25 cellular contexts compared by ENCODE assay signal in genomic region chr6:50198245-50198644, GRCh38.
"Had no signal": no experiment of that assay in that cellular context is flagged by ENCODE, and none has a peak within 500 bp of the region (broad histone marks: within the 10 kb centered on the region; RNA-seq: fewer than 3 reads in every experiment).

No MANE protein-coding gene starts in this region.

- H3K4me1 Mint-ChIP-seq: activated CD4-positive, alpha-beta memory T cell treated with anti-CD3 and anti-CD28 coated beads, Interleukin-2, amount 10 ng/mL, durations not matched to agents 7 days and 5 days; activated naive CD4-positive, alpha-beta T cell treated with anti-CD3 and anti-CD28 coated beads, Interleukin-2, amount 10 ng/mL, durations not matched to agents 7 days and 5 days; activated naive CD8-positive, alpha-beta T cell treated with anti-CD3 and anti-CD28 coated beads for 36 hours had no signal

- H3K27me3 Mint-ChIP-seq: activated CD4-positive, alpha-beta memory T cell treated with anti-CD3 and anti-CD28 coated beads, Interleukin-2, amount 10 ng/mL, durations not matched to agents 7 days and 5 days; activated naive CD4-positive, alpha-beta T cell treated with anti-CD3 and anti-CD28 coated beads, Interleukin-2, amount 10 ng/mL, durations not matched to agents 7 days and 5 days; activated naive CD8-positive, alpha-beta T cell treated with anti-CD3 and anti-CD28 coated beads for 36 hours had no signal

- H3K27ac ChIP-seq: brain microvascular endothelial cell, cardiac muscle cell had no signal

- H3K27ac Mint-ChIP-seq: activated CD4-positive, alpha-beta memory T cell treated with anti-CD3 and anti-CD28 coated beads, Interleukin-2, amount 10 ng/mL, durations not matched to agents 7 days and 5 days; activated naive CD4-positive, alpha-beta T cell treated with anti-CD3 and anti-CD28 coated beads, Interleukin-2, amount 10 ng/mL, durations not matched to agents 7 days and 5 days; activated naive CD8-positive, alpha-beta T cell treated with anti-CD3 and anti-CD28 coated beads for 36 hours; activated T-cell treated with anti-CD3 and anti-CD28 coated beads, Interleukin-2, amount 50 U/mL, for 72 hours; activated T-helper 2 cell treated with anti-CD3 and anti-CD28 coated beads, Interferon-gamma antibody, Interleukin-2, Interleukin-4, amounts not matched to agents 10 μg/mL and 5 μg/mL and 100 μg/mL, durations not matched to agents 14 hours and 24 hours and 36 hours; T-helper 1 cell treated with Interleukin-12 subunit alpha and Interleukin-12 subunit beta and Interleukin-4 antibody, amounts not matched to agents 30 μg/mL and 1 μg/mL, for 36 hours had no signal

- H3K36me3 Mint-ChIP-seq: activated naive CD4-positive, alpha-beta T cell treated with anti-CD3 and anti-CD28 coated beads, Interleukin-2, amount 10 ng/mL, durations not matched to agents 7 days and 5 days; activated naive CD8-positive, alpha-beta T cell treated with anti-CD3 and anti-CD28 coated beads for 36 hours had no signal

- H3K9me3 Mint-ChIP-seq: activated CD4-positive, alpha-beta memory T cell treated with anti-CD3 and anti-CD28 coated beads, Interleukin-2, amount 10 ng/mL, durations not matched to agents 7 days and 5 days; activated naive CD4-positive, alpha-beta T cell treated with anti-CD3 and anti-CD28 coated beads, Interleukin-2, amount 10 ng/mL, durations not matched to agents 7 days and 5 days; activated naive CD8-positive, alpha-beta T cell treated with anti-CD3 and anti-CD28 coated beads for 36 hours; T-helper 1 cell treated with Interleukin-12 subunit alpha and Interleukin-12 subunit beta and Interleukin-4 antibody, amounts not matched to agents 30 μg/mL and 1 μg/mL, for 36 hours had no signal

- H3K4me3 ChIP-seq: cardiac muscle cell had no signal

- H3K4me3 Mint-ChIP-seq: activated CD4-positive, alpha-beta memory T cell treated with anti-CD3 and anti-CD28 coated beads, Interleukin-2, amount 10 ng/mL, durations not matched to agents 7 days and 5 days; activated naive CD4-positive, alpha-beta T cell treated with anti-CD3 and anti-CD28 coated beads, Interleukin-2, amount 10 ng/mL, durations not matched to agents 7 days and 5 days; activated naive CD8-positive, alpha-beta T cell treated with anti-CD3 and anti-CD28 coated beads for 36 hours; activated T-cell treated with anti-CD3 and anti-CD28 coated beads, Interleukin-2, amount 50 U/mL, for 72 hours; T-helper 1 cell treated with Interleukin-12 subunit alpha and Interleukin-12 subunit beta and Interleukin-4 antibody, amounts not matched to agents 30 μg/mL and 1 μg/mL, for 36 hours had no signal

- H3K36me3 ChIP-seq: brain microvascular endothelial cell, cardiac muscle cell had no signal

- DNase-seq: activated CD4-positive, alpha-beta memory T cell treated with anti-CD3 and anti-CD28 coated beads, Interleukin-2, amount 10 ng/mL, durations not matched to agents 7 days and 5 days; activated CD4-positive, alpha-beta T cell treated with anti-CD3 and anti-CD28 coated beads, Interleukin-2, amount 50 U/mL, for 1 hour; activated CD4-positive, CD25-positive, alpha-beta regulatory T cell; activated CD8-positive, alpha-beta memory T cell treated with anti-CD3 and anti-CD28 coated beads, Interleukin-2, amount 50 U/mL, for 4 hours; activated gamma-delta T cell treated with Interleukin-2 at 50 U/mL for 16 hours; activated naive CD4-positive, alpha-beta T cell treated with anti-CD3 and anti-CD28 coated beads, Interleukin-2, amount 10 ng/mL, durations not matched to agents 7 days and 5 days; activated naive CD8-positive, alpha-beta T cell treated with anti-CD3 and anti-CD28 coated beads for 36 hours; activated T-cell treated with anti-CD3 and anti-CD28 coated beads, Interleukin-2, amount 50 U/mL, for 72 hours; brain microvascular endothelial cell; Kasumi-1; KBM-7; NCI-H1048; NCI-H146; NCI-H187 treated with DMSO at 0.1 percent for 48 hours; NCI-H2081 treated with DMSO at 0.1 percent for 48 hours; NCI-H2171; NCI-H2227 treated with DMSO at 0.1 percent for 48 hours; NCI-H446 treated with DMSO at 0.1 percent for 48 hours; NCI-H524 treated with DMSO at 0.1 percent for 48 hours; NCI-H748 treated with DMSO at 0.1 percent for 48 hours; PC-3; SHP77 treated with DMSO at 0.1 percent for 48 hours had no signal

- H3K27me3 ChIP-seq: brain microvascular endothelial cell, cardiac muscle cell had no signal
